Comparison of ENCODE assay signal across 28 cellular contexts in genomic region chr5:95449460-95449859, GRCh38. TPM values are rescaled to one million over a fixed set of nuclear protein-coding genes. Genes with fewer than 3 reads are reported as not detected.
DNase-seq lines count a peak whose midpoint lies in the region; ATAC-seq and TF ChIP-seq lines count a peak whose summit lies in the region.
"Had no signal": no experiment of that assay in that cellular context is flagged by ENCODE, and none has a peak within 500 bp of the region (broad histone marks: within the 10 kb centered on the region; RNA-seq: fewer than 3 reads in every experiment).

No MANE protein-coding gene starts in this region.

- H3K4me1 Mint-ChIP-seq in MCF 10A (ENCODE audit: insufficient read depth, unreplicated experiment) = peaks cover 10% of the 10 kb centered on the region
- H3K4me1 Mint-ChIP-seq in activated naive CD4-positive, alpha-beta T cell treated with anti-CD3 and anti-CD28 coated beads for 36 hours (ENCODE audit: low read depth) = no peaks in the 10 kb centered on the region
- H3K4me1 Mint-ChIP-seq: activated naive CD8-positive, alpha-beta T cell treated with anti-CD3 and anti-CD28 coated beads, Interleukin-2, amount 50 U/mL, for 24 hours; CD8-positive, alpha-beta memory T cell had no signal

- no peak for TF ChIP-seq POLR2A in breast epithelium (IDR thresholded peaks at IDR 0.05)

- ATAC-seq in GM19397 (IDR thresholded peaks at IDR 0.05; ENCODE audit: unreplicated experiment) (no peak), HG02840 (IDR thresholded peaks at IDR 0.05; ENCODE audit: low FRiP score, unreplicated experiment) (no peak)
- ATAC-seq: activated naive CD8-positive, alpha-beta T cell treated with anti-CD3 and anti-CD28 coated beads, Interleukin-2, amount 50 U/mL, for 24 hours; body of pancreas; naive thymus-derived CD4-positive, alpha-beta T cell; Panc1 had no signal

- H3K4me3 ChIP-seq in breast epithelium (no peak overlapping the region), epithelial cell of esophagus (ENCODE audit: low read length) (no peak overlapping the region)
- H3K4me3 ChIP-seq: body of pancreas, left ventricle myocardium inferior had no signal

- no peaks in the 10 kb centered on the region for H3K9me3 Mint-ChIP-seq in MCF 10A (ENCODE audit: unreplicated experiment)
- no peaks in the 10 kb centered on the region for H3K9me3 Mint-ChIP-seq in activated naive CD4-positive, alpha-beta T cell treated with anti-CD3 and anti-CD28 coated beads for 36 hours
- H3K9me3 Mint-ChIP-seq: activated naive CD8-positive, alpha-beta T cell treated with anti-CD3 and anti-CD28 coated beads, Interleukin-2, amount 50 U/mL, for 24 hours; CD8-positive, alpha-beta memory T cell; naive thymus-derived CD4-positive, alpha-beta T cell; type B pancreatic cell had no signal

- DNase-seq in MCF 10A (ENCODE audit: unreplicated experiment) (peak; percentile 5), breast epithelium (ENCODE audit: low spot score in 2 of 2) (no peak), OCI-M1 (lab: John Stamatoyannopoulos, UW) (peak; percentile 60), epithelial cell of esophagus (ENCODE audit: low read depth) (peak; percentile 32)
- DNase-seq in activated naive CD4-positive, alpha-beta T cell treated with anti-CD3 and anti-CD28 coated beads for 36 hours = no peak
- no peak for DNase-seq in stimulated activated CD4-positive, alpha-beta T cell treated with anti-CD3 and anti-CD28 coated beads, Interleukin-12 subunit alpha, Interleukin-12 subunit beta, amount 100 ng/mL, for 4 hours
- DNase-seq: activated CD4-positive, CD25-positive, alpha-beta regulatory T cell treated with anti-CD3 and anti-CD28 coated beads, Interleukin-2, amount 50 U/mL, for 72 hours; activated gamma-delta T cell; activated naive CD8-positive, alpha-beta T cell treated with anti-CD3 and anti-CD28 coated beads, Interleukin-2, amount 50 U/mL, for 24 hours; AML-193; body of pancreas; CD8-positive, alpha-beta memory T cell; DMS79; left ventricle myocardium inferior; naive thymus-derived CD4-positive, alpha-beta T cell; NCI-H1092 treated with DMSO at 0.1 percent for 48 hours; NCI-H2029 treated with DMSO at 0.1 percent for 48 hours; NCI-H345; occipital lobe; small intestine; stimulated activated CD4-positive, alpha-beta T cell treated with anti-CD3 and anti-CD28 coated beads, Interleukin-2, amount 100 ng/mL, for 24 hours had no signal

- H3K4me1 ChIP-seq in breast epithelium = no peaks in the 10 kb centered on the region
- H3K4me1 ChIP-seq: body of pancreas, left ventricle myocardium inferior had no signal

- BruUV-seq in MCF 10A (replicated peaks; lab: Mats Ljungman, UMichigan) = no TSS peak

- CTCF ChIA-PET in MCF 10A (lab: Yijun Ruan, JAX) = no interaction called here
- CTCF ChIA-PET in activated naive CD4-positive, alpha-beta T cell treated with anti-CD3 and anti-CD28 coated beads for 36 hours (lab: Charles Lee) = no interaction called here

- no peak for TF ChIP-seq CTCF in MCF 10A (IDR thresholded peaks at IDR 0.05; ENCODE audit: unreplicated experiment)
- TF ChIP-seq CTCF in breast epithelium (IDR thresholded peaks at IDR 0.05) = no peak
- no peak for TF ChIP-seq CTCF in epithelial cell of esophagus (IDR thresholded peaks at IDR 0.05; ENCODE audit: insufficient read depth, low read depth, low read length, missing control alignments)

- intact Hi-C loops in MCF 10A (cut with micrococcal nuclease) (no loop called here), breast epithelium (cut with DNase I; ENCODE audit: low total_unique reads) (no loop called here)
- intact Hi-C loops in activated naive CD4-positive, alpha-beta T cell treated with anti-CD3 and anti-CD28 coated beads for 36 hours (cut with micrococcal nuclease) = loop anchor here (10.0 kb wide), 1 partner anchor 485 kb away; no protein-coding TSS in a partner anchor

- no peak overlapping the region for H3K27ac Mint-ChIP-seq in MCF 10A (ENCODE audit: low read depth, unreplicated experiment)
- H3K27ac Mint-ChIP-seq in activated naive CD4-positive, alpha-beta T cell treated with anti-CD3 and anti-CD28 coated beads for 36 hours = no peak overlapping the region
- H3K27ac Mint-ChIP-seq: activated naive CD8-positive, alpha-beta T cell treated with anti-CD3 and anti-CD28 coated beads, Interleukin-2, amount 50 U/mL, for 24 hours; CD8-positive, alpha-beta memory T cell; mesothelial cell of epicardium; naive thymus-derived CD4-positive, alpha-beta T cell; type B pancreatic cell had no signal

- H3K27me3 ChIP-seq in breast epithelium = no peaks in the 10 kb centered on the region
- H3K27me3 ChIP-seq: body of pancreas had no signal

- H3K9me3 ChIP-seq in breast epithelium = no peaks in the 10 kb centered on the region
- H3K9me3 ChIP-seq: body of pancreas, left ventricle myocardium inferior had no signal

- POLR2A ChIA-PET in MCF 10A (lab: Yijun Ruan, JAX) = no interaction called here

- H3K36me3 ChIP-seq in breast epithelium = no peaks in the 10 kb centered on the region
- H3K36me3 ChIP-seq: left ventricle myocardium inferior had no signal

- H3K27ac ChIP-seq in breast epithelium = no peak overlapping the region
- H3K27ac ChIP-seq: body of pancreas, left ventricle myocardium inferior had no signal

- no peak overlapping the region for H3K4me3 Mint-ChIP-seq in MCF 10A (ENCODE audit: unreplicated experiment)
- H3K4me3 Mint-ChIP-seq in activated naive CD4-positive, alpha-beta T cell treated with anti-CD3 and anti-CD28 coated beads for 36 hours = no peak overlapping the region
- H3K4me3 Mint-ChIP-seq: activated naive CD8-positive, alpha-beta T cell treated with anti-CD3 and anti-CD28 coated beads, Interleukin-2, amount 50 U/mL, for 24 hours; CD8-positive, alpha-beta memory T cell; mesothelial cell of epicardium; naive thymus-derived CD4-positive, alpha-beta T cell; type B pancreatic cell had no signal

- no peaks in the 10 kb centered on the region for H3K36me3 Mint-ChIP-seq in MCF 10A (ENCODE audit: insufficient read depth, unreplicated experiment)
- no peaks in the 10 kb centered on the region for H3K36me3 Mint-ChIP-seq in activated naive CD4-positive, alpha-beta T cell treated with anti-CD3 and anti-CD28 coated beads for 36 hours (ENCODE audit: low read depth)
- H3K36me3 Mint-ChIP-seq: CD8-positive, alpha-beta memory T cell; mesothelial cell of epicardium; naive thymus-derived CD4-positive, alpha-beta T cell; type B pancreatic cell had no signal

- H3K27me3 Mint-ChIP-seq in MCF 10A (ENCODE audit: insufficient read depth, unreplicated experiment) = no peaks in the 10 kb centered on the region
- peaks cover 8% of the 10 kb centered on the region for H3K27me3 Mint-ChIP-seq in activated naive CD4-positive, alpha-beta T cell treated with anti-CD3 and anti-CD28 coated beads for 36 hours (ENCODE audit: low read depth)
- H3K27me3 Mint-ChIP-seq: activated naive CD8-positive, alpha-beta T cell treated with anti-CD3 and anti-CD28 coated beads, Interleukin-2, amount 50 U/mL, for 24 hours; type B pancreatic cell had no signal

RNA-seq across cellular contexts. Expression of gene FAM81B, which starts 58.3 kb away (rescaled TPM):
- total RNA-seq in MCF 10A (2022) = not detected in 2 replicates
- 1 to 10 TPM in 1 of 3 donors, not detected in 2; 2.6 TPM for total RNA-seq in breast epithelium
- total RNA-seq in activated naive CD4-positive, alpha-beta T cell treated with anti-CD3 and anti-CD28 coated beads for 36 hours = not detected
- total RNA-seq: CD8-positive, alpha-beta memory T cell; chondrocyte; naive thymus-derived CD4-positive, alpha-beta T cell; subcutaneous adipose tissue had no signal

Comparison
In these comparisons a context has a peak if more than half of its experiments do, and no peak if none do; other contexts are left out.
1. DNase-seq: peak in MCF 10A (single experiment), OCI-M1 (single experiment) and epithelial cell of esophagus (single experiment); none in breast epithelium (0 of 2), activated naive CD4-positive, alpha-beta T cell treated with anti-CD3 and anti-CD28 coated beads for 36 hours (single experiment) and stimulated activated CD4-positive, alpha-beta T cell treated with anti-CD3 and anti-CD28 coated beads, Interleukin-12 subunit alpha, Interleukin-12 subunit beta, amount 100 ng/mL, for 4 hours (single experiment).